39 cellular contexts compared by ENCODE assay signal in genomic region chr5:5564884-5565283, GRCh38.
"Had no signal": no experiment of that assay in that cellular context is flagged by ENCODE, and none has a peak within 500 bp of the region (broad histone marks: within the 10 kb centered on the region; RNA-seq: fewer than 3 reads in every experiment).

No MANE protein-coding gene starts in this region.

- H3K27ac Mint-ChIP-seq: activated naive CD4-positive, alpha-beta T cell treated with anti-CD3 and anti-CD28 coated beads for 36 hours; activated naive CD4-positive, alpha-beta T cell treated with anti-CD3 and anti-CD28 coated beads, Interleukin-2, amount 10 ng/mL, durations not matched to agents 7 days and 5 days; activated naive CD4-positive, alpha-beta T cell treated with anti-CD3 and anti-CD28 coated beads, Interleukin-2, amount 50 U/mL, for 24 hours; activated naive CD4-positive, alpha-beta T cell treated with anti-CD3 and anti-CD28 coated beads, Interleukin-2, amount 50 U/mL, for 72 hours; activated naive CD8-positive, alpha-beta T cell; activated naive CD8-positive, alpha-beta T cell treated with anti-CD3 and anti-CD28 coated beads for 36 hours; activated naive CD8-positive, alpha-beta T cell treated with anti-CD3 and anti-CD28 coated beads, Interleukin-2, amount 10 ng/mL, durations not matched to agents 7 days and 5 days; activated naive CD8-positive, alpha-beta T cell treated with anti-CD3 and anti-CD28 coated beads, Interleukin-2, amount 50 U/mL, for 24 hours; activated T-cell treated with anti-CD3 and anti-CD28 coated beads, Interleukin-2, amount 50 U/mL, for 24 hours; activated T-cell treated with anti-CD3 and anti-CD28 coated beads, Interleukin-2, amount 50 U/mL, for 72 hours; activated T-helper 1 cell treated with anti-CD3 and anti-CD28 coated beads, Interleukin-12 subunit alpha, Interleukin-12 subunit beta, Interleukin-2, Interleukin-4 antibody, amounts not matched to agents 30 ng/mL and 10 ng/mL and 1 ng/mL, durations not matched to agents 14 hours and 24 hours and 36 hours; activated T-helper 17 cell treated with anti-CD3 and anti-CD28 coated beads, Interleukin-2, amount 50 U/mL, for 72 hours; activated T-helper 2 cell treated with anti-CD3 and anti-CD28 coated beads, Interferon-gamma antibody, Interleukin-2, Interleukin-4, amounts not matched to agents 10 μg/mL and 5 μg/mL and 100 μg/mL, durations not matched to agents 14 hours and 24 hours and 36 hours; brain had no signal

- H3K9me3 ChIP-seq: adrenal gland, ascending aorta, body of pancreas, breast epithelium had no signal

- H3K36me3 ChIP-seq: adrenal gland, ascending aorta, brain microvascular endothelial cell, breast epithelium, cardiac muscle cell had no signal

- H3K4me1 Mint-ChIP-seq: activated naive CD4-positive, alpha-beta T cell treated with anti-CD3 and anti-CD28 coated beads, Interleukin-2, amount 10 ng/mL, durations not matched to agents 7 days and 5 days; activated naive CD4-positive, alpha-beta T cell treated with anti-CD3 and anti-CD28 coated beads, Interleukin-2, amount 50 U/mL, for 24 hours; activated naive CD8-positive, alpha-beta T cell treated with anti-CD3 and anti-CD28 coated beads for 36 hours; activated naive CD8-positive, alpha-beta T cell treated with anti-CD3 and anti-CD28 coated beads, Interleukin-2, amount 10 ng/mL, durations not matched to agents 7 days and 5 days; activated naive CD8-positive, alpha-beta T cell treated with anti-CD3 and anti-CD28 coated beads, Interleukin-2, amount 50 U/mL, for 24 hours; activated T-helper 17 cell treated with anti-CD3 and anti-CD28 coated beads, Interleukin-2, amount 50 U/mL, for 72 hours; central memory CD8-positive, alpha-beta T cell had no signal

- FAIRE-seq: astrocyte, bronchial epithelial cell had no signal

- ATAC-seq: activated naive CD4-positive, alpha-beta T cell treated with anti-CD3 and anti-CD28 coated beads, Interleukin-2, amount 50 U/mL, for 72 hours; activated naive CD8-positive, alpha-beta T cell treated with anti-CD3 and anti-CD28 coated beads, Interleukin-2, amount 50 U/mL, for 24 hours; activated T-cell treated with anti-CD3 and anti-CD28 coated beads, Interleukin-2, amount 50 U/mL, for 4 hours; activated T-cell treated with anti-CD3 and anti-CD28 coated beads, Interleukin-2, amount 50 U/mL, for 72 hours; activated T-helper 17 cell treated with anti-CD3 and anti-CD28 coated beads, Interleukin-2, amount 50 U/mL, for 72 hours; body of pancreas had no signal

- H3K4me3 Mint-ChIP-seq: activated naive CD4-positive, alpha-beta T cell treated with anti-CD3 and anti-CD28 coated beads for 36 hours; activated naive CD4-positive, alpha-beta T cell treated with anti-CD3 and anti-CD28 coated beads, Interleukin-2, amount 10 ng/mL, durations not matched to agents 7 days and 5 days; activated naive CD4-positive, alpha-beta T cell treated with anti-CD3 and anti-CD28 coated beads, Interleukin-2, amount 50 U/mL, for 24 hours; activated naive CD8-positive, alpha-beta T cell; activated naive CD8-positive, alpha-beta T cell treated with anti-CD3 and anti-CD28 coated beads for 36 hours; activated naive CD8-positive, alpha-beta T cell treated with anti-CD3 and anti-CD28 coated beads, Interleukin-2, amount 10 ng/mL, durations not matched to agents 7 days and 5 days; activated naive CD8-positive, alpha-beta T cell treated with anti-CD3 and anti-CD28 coated beads, Interleukin-2, amount 50 U/mL, for 24 hours; activated T-cell treated with anti-CD3 and anti-CD28 coated beads, Interleukin-2, amount 50 U/mL, for 24 hours; activated T-cell treated with anti-CD3 and anti-CD28 coated beads, Interleukin-2, amount 50 U/mL, for 4 hours; activated T-cell treated with anti-CD3 and anti-CD28 coated beads, Interleukin-2, amount 50 U/mL, for 72 hours; activated T-helper 1 cell treated with anti-CD3 and anti-CD28 coated beads, Interleukin-12 subunit alpha, Interleukin-12 subunit beta, Interleukin-2, Interleukin-4 antibody, amounts not matched to agents 30 ng/mL and 10 ng/mL and 1 ng/mL, durations not matched to agents 14 hours and 24 hours and 36 hours; activated T-helper 17 cell treated with anti-CD3 and anti-CD28 coated beads, Interleukin-2, amount 50 U/mL, for 72 hours; brain; central memory CD8-positive, alpha-beta T cell had no signal

- H3K36me3 Mint-ChIP-seq: activated naive CD4-positive, alpha-beta T cell treated with anti-CD3 and anti-CD28 coated beads, Interleukin-2, amount 10 ng/mL, durations not matched to agents 7 days and 5 days; activated naive CD4-positive, alpha-beta T cell treated with anti-CD3 and anti-CD28 coated beads, Interleukin-2, amount 50 U/mL, for 24 hours; activated naive CD4-positive, alpha-beta T cell treated with anti-CD3 and anti-CD28 coated beads, Interleukin-2, amount 50 U/mL, for 72 hours; activated naive CD8-positive, alpha-beta T cell; activated naive CD8-positive, alpha-beta T cell treated with anti-CD3 and anti-CD28 coated beads for 36 hours; activated naive CD8-positive, alpha-beta T cell treated with anti-CD3 and anti-CD28 coated beads, Interleukin-2, amount 10 ng/mL, durations not matched to agents 7 days and 5 days; brain had no signal

- H3K27ac ChIP-seq: adrenal gland, ascending aorta, body of pancreas, brain microvascular endothelial cell, breast epithelium, cardiac muscle cell had no signal

- H3K9me3 Mint-ChIP-seq: activated naive CD4-positive, alpha-beta T cell treated with anti-CD3 and anti-CD28 coated beads for 36 hours; activated naive CD4-positive, alpha-beta T cell treated with anti-CD3 and anti-CD28 coated beads, Interleukin-2, amount 10 ng/mL, durations not matched to agents 7 days and 5 days; activated naive CD4-positive, alpha-beta T cell treated with anti-CD3 and anti-CD28 coated beads, Interleukin-2, amount 50 U/mL, for 24 hours; activated naive CD4-positive, alpha-beta T cell treated with anti-CD3 and anti-CD28 coated beads, Interleukin-2, amount 50 U/mL, for 72 hours; activated naive CD8-positive, alpha-beta T cell treated with anti-CD3 and anti-CD28 coated beads for 36 hours; activated naive CD8-positive, alpha-beta T cell treated with anti-CD3 and anti-CD28 coated beads, Interleukin-2, amount 10 ng/mL, durations not matched to agents 7 days and 5 days; activated naive CD8-positive, alpha-beta T cell treated with anti-CD3 and anti-CD28 coated beads, Interleukin-2, amount 50 U/mL, for 24 hours; activated T-cell treated with anti-CD3 and anti-CD28 coated beads, Interleukin-2, amount 50 U/mL, for 24 hours; activated T-cell treated with anti-CD3 and anti-CD28 coated beads, Interleukin-2, amount 50 U/mL, for 4 hours; activated T-cell treated with anti-CD3 and anti-CD28 coated beads, Interleukin-2, amount 50 U/mL, for 72 hours; activated T-helper 1 cell treated with anti-CD3 and anti-CD28 coated beads, Interleukin-12 subunit alpha, Interleukin-12 subunit beta, Interleukin-2, Interleukin-4 antibody, amounts not matched to agents 30 ng/mL and 10 ng/mL and 1 ng/mL, durations not matched to agents 14 hours and 24 hours and 36 hours; activated T-helper 17 cell treated with anti-CD3 and anti-CD28 coated beads, Interleukin-2, amount 50 U/mL, for 72 hours; activated T-helper 2 cell treated with anti-CD3 and anti-CD28 coated beads, Interferon-gamma antibody, Interleukin-2, Interleukin-4, amounts not matched to agents 10 μg/mL and 5 μg/mL and 100 μg/mL, durations not matched to agents 14 hours and 24 hours and 36 hours; central memory CD8-positive, alpha-beta T cell had no signal

- DNase-seq: activated effector memory CD4-positive, alpha-beta T cell treated with anti-CD3 and anti-CD28 coated beads, Interleukin-2, amount 50 U/mL, for 16 hours; activated effector memory CD4-positive, alpha-beta T cell treated with Interleukin-2 at 50 U/mL for 16 hours; activated gamma-delta T cell; activated gamma-delta T cell treated with Interleukin-2 at 50 U/mL for 16 hours; activated naive CD4-positive, alpha-beta T cell; activated naive CD4-positive, alpha-beta T cell treated with anti-CD3 and anti-CD28 coated beads for 36 hours; activated naive CD4-positive, alpha-beta T cell treated with anti-CD3 and anti-CD28 coated beads, Interleukin-2, amount 10 ng/mL, durations not matched to agents 7 days and 5 days; activated naive CD4-positive, alpha-beta T cell treated with anti-CD3 and anti-CD28 coated beads, Interleukin-2, amount 50 U/mL, for 16 hours; activated naive CD4-positive, alpha-beta T cell treated with Interleukin-2 at 50 U/mL for 16 hours; activated naive CD8-positive, alpha-beta T cell treated with anti-CD3 and anti-CD28 coated beads for 36 hours; activated naive CD8-positive, alpha-beta T cell treated with anti-CD3 and anti-CD28 coated beads, Interleukin-2, amount 10 ng/mL, durations not matched to agents 7 days and 5 days; activated naive CD8-positive, alpha-beta T cell treated with anti-CD3 and anti-CD28 coated beads, Interleukin-2, amount 50 U/mL, for 24 hours; activated T-cell treated with anti-CD3 and anti-CD28 coated beads, Interleukin-2, amount 50 U/mL, for 1 hour; activated T-cell treated with anti-CD3 and anti-CD28 coated beads, Interleukin-2, amount 50 U/mL, for 24 hours; activated T-cell treated with anti-CD3 and anti-CD28 coated beads, Interleukin-2, amount 50 U/mL, for 4 hours; activated T-cell treated with anti-CD3 and anti-CD28 coated beads, Interleukin-2, amount 50 U/mL, for 48 hours; activated T-cell treated with anti-CD3 and anti-CD28 coated beads, Interleukin-2, amount 50 U/mL, for 72 hours; adrenal gland; amniotic stem cell; amygdala; aorta; body of pancreas; brain microvascular endothelial cell; caudate nucleus; central memory CD4-positive, alpha-beta T cell; cerebellar nuclear complex had no signal

- H3K4me3 ChIP-seq: adrenal gland, ascending aorta, body of pancreas, breast epithelium, cardiac muscle cell had no signal

- H3K4me1 ChIP-seq: adrenal gland, body of pancreas, breast epithelium had no signal

- H3K27me3 ChIP-seq: adrenal gland, ascending aorta, body of pancreas, brain microvascular endothelial cell, breast epithelium, cardiac muscle cell had no signal
